In genomic region chr19:2326699-2327360, GRCh38 we compare ENCODE assay signal across 9 cellular contexts. TPM values are rescaled to one million over a fixed set of nuclear protein-coding genes. Genes with fewer than 3 reads are reported as not detected.
A peak's percentile ranks its signal among the peaks of the same experiment; 100 is the strongest.
DNase-seq lines count a peak whose midpoint lies in the region; ATAC-seq and TF ChIP-seq lines count a peak whose summit lies in the region.
"Had no signal": no experiment of that assay in that cellular context is flagged by ENCODE, and none has a peak within 500 bp of the region (broad histone marks: within the 10 kb centered on the region; RNA-seq: fewer than 3 reads in every experiment).

No MANE protein-coding gene starts in this region.

- no peak for DNase-seq in CD4-positive, alpha-beta T cell
- no peak for DNase-seq in adipocyte (ENCODE audit: low read depth)
- DNase-seq in naive B cell: no peak
- no peak for DNase-seq in Peyer's patch
- DNase-seq in stimulated activated CD4-positive, alpha-beta T cell treated with anti-CD3 and anti-CD28 coated beads, Interleukin-1b, Interleukin-23, amount 100 ng/mL, for 48 hours: no peak
- DNase-seq in ecto neural progenitor cell (ENCODE audit: low spot score): no peak
- no peak for DNase-seq in aorta

- peak overlapping the region; percentile 97 for H3K9ac ChIP-seq in adipocyte (ENCODE audit: low read length)

- H3K36me3 ChIP-seq in adipocyte (ENCODE audit: control insufficient read depth, insufficient read depth, low read length, severe bottlenecking): peaks cover 5% of the 10 kb centered on the region
- peaks cover 0 to 44% (median 0%) of the 10 kb centered on the region in 3 donors for H3K36me3 ChIP-seq in Peyer's patch
- no peaks in the 10 kb centered on the region for H3K36me3 ChIP-seq in aorta (ENCODE audit: control insufficient read depth in 1 of 2, insufficient read depth in 2 of 2, low read length in 1 of 2)

- peaks cover 23% of the 10 kb centered on the region for H3K4me1 ChIP-seq in adipocyte (ENCODE audit: control insufficient read depth, insufficient read depth, low read length)
- peaks cover 0 to 43% (median 36%) of the 10 kb centered on the region in 4 donors for H3K4me1 ChIP-seq in Peyer's patch
- H3K4me1 ChIP-seq in aorta (ENCODE audit: control insufficient read depth in 1 of 2, insufficient read depth in 2 of 2, low read length in 2 of 2): no peaks in the 10 kb centered on the region

- POLR2A ChIA-PET in CD4-positive, alpha-beta T cell (lab: Charles Lee): interaction anchor here (1.2 to 1.6 kb wide), 2 partner anchors 11 to 51 kb away, joined by 3 read pairs; no protein-coding TSS in a partner anchor

- CTCF ChIA-PET in CD4-positive, alpha-beta T cell (lab: Charles Lee): no interaction called here

- ATAC-seq in CD4-positive, alpha-beta T cell (ENCODE audit: poor library complexity): no peak
- ATAC-seq in naive B cell (ENCODE audit: low read depth in 2 of 2): no peak
- no peak for ATAC-seq in aorta (ENCODE audit: low FRiP score)

- peak overlapping the region; percentile 100 for H3K4me3 Mint-ChIP-seq in CD4-positive, alpha-beta T cell
- H3K4me3 Mint-ChIP-seq in IgD-negative memory B cell (peak overlapping the region; percentile 28 to 100 (median 96)), naive B cell (peak overlapping the region; percentile 88 to 100 (median 99))

- no peaks in the 10 kb centered on the region for H3K9me3 ChIP-seq in CD4-positive, alpha-beta T cell (ENCODE audit: control insufficient read depth, low read length)
- H3K9me3 ChIP-seq in adipocyte (ENCODE audit: control insufficient read depth, low read length) (no peaks in the 10 kb centered on the region), Peyer's patch (no peaks in the 10 kb centered on the region), aorta (ENCODE audit: control insufficient read depth, low read length) (no peaks in the 10 kb centered on the region)

- H3K4me3 ChIP-seq in adipocyte (ENCODE audit: low read length) (peak overlapping the region; percentile 99), Peyer's patch (no peak overlapping the region), aorta (ENCODE audit: low read length in 2 of 2) (no peak overlapping the region)

- no peaks in the 10 kb centered on the region for H3K27me3 ChIP-seq in CD4-positive, alpha-beta T cell (ENCODE audit: control insufficient read depth, insufficient read depth, low read length)
- H3K27me3 ChIP-seq in adipocyte (replicated peaks; ENCODE audit: control insufficient read depth, insufficient read depth, low read length) (no peaks in the 10 kb centered on the region), Peyer's patch (no peaks in the 10 kb centered on the region), aorta (ENCODE audit: control insufficient read depth in 1 of 2, insufficient read depth in 2 of 2, low read length in 1 of 2) (no peaks in the 10 kb centered on the region)

- H3K36me3 Mint-ChIP-seq in CD4-positive, alpha-beta T cell (ENCODE audit: low read depth): peaks cover 41% of the 10 kb centered on the region
- H3K36me3 Mint-ChIP-seq in IgD-negative memory B cell (peaks cover 1% of the 10 kb centered on the region), naive B cell (peaks cover 0 to 7% of the 10 kb centered on the region in 2 donors)

- peaks cover 65% of the 10 kb centered on the region for H3K4me1 Mint-ChIP-seq in CD4-positive, alpha-beta T cell (ENCODE audit: low read depth)
- H3K4me1 Mint-ChIP-seq in IgD-negative memory B cell: peaks cover 32 to 56% (median 54%) of the 10 kb centered on the region in 3 donors
- peaks cover 59 to 82% (median 77%) of the 10 kb centered on the region in 3 donors for H3K4me1 Mint-ChIP-seq in naive B cell

- H3K9me3 Mint-ChIP-seq in CD4-positive, alpha-beta T cell: no peaks in the 10 kb centered on the region
- H3K9me3 Mint-ChIP-seq in IgD-negative memory B cell: no peaks in the 10 kb centered on the region
- H3K9me3 Mint-ChIP-seq in naive B cell: no peaks in the 10 kb centered on the region

- H3K27me3 Mint-ChIP-seq in CD4-positive, alpha-beta T cell: no peaks in the 10 kb centered on the region
- H3K27me3 Mint-ChIP-seq in IgD-negative memory B cell (no peaks in the 10 kb centered on the region), naive B cell (no peaks in the 10 kb centered on the region)

- no peak for TF ChIP-seq CTCF in CD4-positive, alpha-beta T cell (IDR thresholded peaks at IDR 0.05)
- TF ChIP-seq CTCF in Peyer's patch (IDR thresholded peaks at IDR 0.05): no peak

- TF ChIP-seq POLR2A in Peyer's patch (IDR thresholded peaks at IDR 0.05): no peak

- intact Hi-C loops in CD4-positive, alpha-beta T cell (cut with DNase I, micrococcal nuclease): loop anchor here (2.0 to 5.0 kb wide), 6 partner anchors 35 to 175 kb away; partner anchors contain the start of genes AP3D1 (in 1 of the 2) and TIMM13 (in 1 of the 2)
- intact Hi-C loops in aorta (cut with DNase I): loop anchor here in 1 of 2 donors (5.0 kb wide), 1 partner anchor 60 kb away; no protein-coding TSS in a partner anchor

- H3K27ac Mint-ChIP-seq in CD4-positive, alpha-beta T cell: peak overlapping the region; percentile 93
- H3K27ac Mint-ChIP-seq in IgD-negative memory B cell (peak overlapping the region; percentile 97 to 100 (median 99)), naive B cell (peak overlapping the region; percentile 97 to 100 (median 99))

- peak overlapping the region; percentile 57 for H3K27ac ChIP-seq in CD4-positive, alpha-beta T cell (ENCODE audit: low read depth, low read length)
- H3K27ac ChIP-seq in Peyer's patch: peak overlapping the region in 1 of 4 donors; percentile 79
- H3K27ac ChIP-seq in aorta (ENCODE audit: low read depth in 1 of 2, low read length in 2 of 2): no peak overlapping the region

- WGBS in aorta, 2 donors: 85 to 89% methylated on average over 16 of the region's 16 CpGs

RNA-seq across cellular contexts. Expression of gene LSM7, which starts 1.6 kb away (rescaled TPM):
- 10 to 100 TPM; 73.6 to 80.1 TPM for total RNA-seq in CD4-positive, alpha-beta T cell
- polyA plus RNA-seq in IgD-negative memory B cell (308 TPM), naive B cell (ENCODE audit: low read depth in 6 of 6) (100 to 1,000 TPM; 275 to 337 (median 314) TPM), aorta (100 to 1,000 TPM; 133 to 155 TPM)
- total RNA-seq in Peyer's patch (100 to 1,000 TPM in 2 of 4 donors, 10 to 100 TPM in 2; 59.8 to 152 (median 109) TPM), aorta (10 to 100 TPM; 43.7 to 45.8 TPM)

RNA-seq across cellular contexts. Expression of gene SPPL2B, which starts 1.7 kb away (rescaled TPM):
- total RNA-seq in CD4-positive, alpha-beta T cell: 100 to 1,000 TPM; 106 to 111 TPM
- polyA plus RNA-seq in IgD-negative memory B cell: 20.8 TPM
- polyA plus RNA-seq in naive B cell (ENCODE audit: low read depth in 6 of 6): 10 to 100 TPM; 13.0 to 38.0 (median 18.7) TPM
- 100 to 1,000 TPM; 196 to 448 (median 270) TPM for total RNA-seq in Peyer's patch
- total RNA-seq in aorta: 10 to 100 TPM; 29.3 to 49.1 TPM
- 10 to 100 TPM; 13.3 to 78.1 TPM for polyA plus RNA-seq in aorta

RNA-seq across cellular contexts. Expression of gene LINGO3, which starts 18.9 kb away (rescaled TPM):
- under 1 TPM; 0.33 to 0.39 TPM for total RNA-seq in CD4-positive, alpha-beta T cell
- polyA plus RNA-seq in IgD-negative memory B cell: 14.7 TPM
- 10 to 100 TPM in 5 of 6 donors, 1 to 10 TPM in 1; 6.4 to 45.0 (median 15.4) TPM for polyA plus RNA-seq in naive B cell (ENCODE audit: low read depth in 6 of 6)
- total RNA-seq in Peyer's patch: 1 to 10 TPM in 1 of 4 donors, under 1 TPM in 1, not detected in 2; 0.54 to 5.0 TPM
- not detected for total RNA-seq in aorta
- under 1 TPM in 1 of 2 donors, not detected in 1; 0.08 TPM for polyA plus RNA-seq in aorta

RNA-seq across cellular contexts. Expression of gene TMPRSS9, which starts 33.2 kb away (rescaled TPM):
- total RNA-seq in CD4-positive, alpha-beta T cell: not detected
- polyA plus RNA-seq in IgD-negative memory B cell (not detected), naive B cell (ENCODE audit: low read depth in 6 of 6) (not detected), aorta (not detected)
- total RNA-seq in Peyer's patch (1 to 10 TPM in 1 of 4 donors, under 1 TPM in 2, not detected in 1; 0.54 to 2.5 (median 0.85) TPM), aorta (under 1 TPM; 0.23 to 0.27 TPM)

RNA-seq across cellular contexts. Expression of gene PEAK3, which starts 44.9 kb away (rescaled TPM):
- not detected for total RNA-seq in CD4-positive, alpha-beta T cell
- polyA plus RNA-seq in IgD-negative memory B cell (0.26 TPM), naive B cell (ENCODE audit: low read depth in 6 of 6) (1 to 10 TPM in 1 of 6 donors, under 1 TPM in 4, not detected in 1; 0.30 to 1.0 (median 0.49) TPM), aorta (under 1 TPM in 1 of 2 donors, not detected in 1; 0.88 TPM)
- total RNA-seq in Peyer's patch (1 to 10 TPM; 1.2 to 5.8 (median 2.6) TPM), aorta (1 to 10 TPM in 1 of 2 donors, under 1 TPM in 1; 0.93 to 1.5 TPM)
- total RNA-seq: NCI-H460 had no signal
